ENCODE assay signal across 8 cellular contexts in genomic region chr6:167350731-167351655, GRCh38. TPM values are rescaled to one million over a fixed set of nuclear protein-coding genes. Genes with fewer than 3 reads are reported as not detected.
DNase-seq lines count a peak whose midpoint lies in the region; ATAC-seq and TF ChIP-seq lines count a peak whose summit lies in the region.

No MANE protein-coding gene starts in this region.

- peaks cover 6% of the 10 kb centered on the region for H3K27me3 ChIP-seq in lower lobe of right lung (ENCODE audit: low read depth)

- peak; percentile 26 for DNase-seq in GM12864 (ENCODE audit: low read depth)
- peak; percentile 17 for DNase-seq in HFF-Myc (ENCODE audit: extremely low read depth, low read depth)
- peak; percentile 59 for DNase-seq in NCI-H1930 (lab: John Stamatoyannopoulos, UW)
- peak; percentile 95 for DNase-seq in activated CD4-positive, alpha-beta T cell treated with anti-CD3 and anti-CD28 coated beads for 48 hours
- DNase-seq in coronary artery (ENCODE audit: low spot score), result no peak
- DNase-seq in lower lobe of right lung, result peak; percentile 78
- peak; percentile 71 to 89 (median 79) for DNase-seq in stimulated activated CD4-positive, alpha-beta T cell treated with anti-CD3 and anti-CD28 coated beads, TNF-alpha, amount 100 ng/mL, for 24 hours (ENCODE audit: low read depth in 3 of 3)
- no peak for DNase-seq in NOMO-1 (lab: John Stamatoyannopoulos, UW; ENCODE audit: unreplicated experiment in 2 of 2)

- no peaks in the 10 kb centered on the region for H3K9me3 ChIP-seq in lower lobe of right lung

- TF ChIP-seq CTCF in GM12864 (IDR thresholded peaks at IDR 0.05; ENCODE audit: low read depth, low read length, missing control alignments) (peak; percentile 81), HFF-Myc (IDR thresholded peaks at IDR 0.05; ENCODE audit: low read depth, low read length, missing control alignments) (peak; percentile 58), coronary artery (IDR thresholded peaks at IDR 0.05) (no peak), lower lobe of right lung (IDR thresholded peaks at IDR 0.05) (peak; percentile 77)

- H3K4me3 ChIP-seq in GM12864 (ENCODE audit: low read depth, low read length) (peak overlapping the region; percentile 32), HFF-Myc (replicated peaks; ENCODE audit: low read depth, low read length) (peak overlapping the region; percentile 19; the same call in 1 of the 2 replicates), coronary artery (peak overlapping the region; percentile 65), lower lobe of right lung (peak overlapping the region; percentile 56)

- intact Hi-C loops in lower lobe of right lung (cut with DNase I), result no loop called here

- H3K27ac ChIP-seq in coronary artery (peak overlapping the region in 1 of 2 donors; percentile 25), lower lobe of right lung (peak overlapping the region; percentile 73)

- H3K4me1 ChIP-seq in lower lobe of right lung, result peaks cover 24% of the 10 kb centered on the region

- peak; percentile 88 to 92 for ATAC-seq in lower lobe of right lung

- H3K36me3 ChIP-seq in lower lobe of right lung, result no peaks in the 10 kb centered on the region

RNA-seq across cellular contexts. Expression of gene TTLL2, which starts 26.1 kb away (rescaled TPM):
- total RNA-seq in lower lobe of right lung, result not detected

RNA-seq across cellular contexts. Expression of gene UNC93A, which starts 59.9 kb away (rescaled TPM):
- not detected for total RNA-seq in lower lobe of right lung

Comparison
In these comparisons a context has a peak if more than half of its experiments do, and no peak if none do; other contexts are left out.
1. DNase-seq: peak in GM12864 (single experiment), HFF-Myc (single experiment), NCI-H1930 (2 of 2), activated CD4-positive, alpha-beta T cell treated with anti-CD3 and anti-CD28 coated beads for 48 hours (single experiment), lower lobe of right lung (single experiment) and stimulated activated CD4-positive, alpha-beta T cell treated with anti-CD3 and anti-CD28 coated beads, TNF-alpha, amount 100 ng/mL, for 24 hours (3 of 3); none in coronary artery (single experiment) and NOMO-1 (0 of 2).
2. Peak in every context shown above with its lines, with median percentiles within 50 percentile points of each other: H3K4me3 ChIP-seq.